8 cellular contexts compared by ENCODE assay signal in genomic region chr4:6263541-6264540, GRCh38. TPM values are rescaled to one million over a fixed set of nuclear protein-coding genes. Genes with fewer than 3 reads are reported as not detected.
DNase-seq lines count a peak whose midpoint lies in the region; ATAC-seq and TF ChIP-seq lines count a peak whose summit lies in the region.

No MANE protein-coding gene starts in this region.

- H3K27me3 ChIP-seq in neuronal stem cell (ENCODE audit: control insufficient read depth in 3 of 3, insufficient read depth in 3 of 3, low read depth in 1 of 3, low read length in 3 of 3), result peaks cover 0 to 26% (median 0%) of the 10 kb centered on the region in 3 experiments

- peaks cover under 1 to 4% of the 10 kb centered on the region in 2 donors for H3K4me1 ChIP-seq in neuronal stem cell (ENCODE audit: control insufficient read depth in 2 of 2, insufficient read depth in 1 of 2, low read depth in 1 of 2, low read length in 2 of 2)

- H3K36me3 ChIP-seq in neuronal stem cell (replicated peaks in 1 of 2; ENCODE audit: control insufficient read depth in 2 of 2, insufficient read depth in 2 of 2, low read length in 2 of 2), result no peaks in the 10 kb centered on the region

- no CpG with 5 or more reads among the region's 18 CpGs for WGBS in neuronal stem cell (ENCODE audit: extremely low coverage in 2 of 2, insufficient read length in 2 of 2, insufficient replicate concordance in 1 of 2), 2 donors

- H3K4me1 Mint-ChIP-seq in activated CD8-positive, alpha-beta memory T cell treated with anti-CD3 and anti-CD28 coated beads, Interleukin-2, amount 10 ng/mL, durations not matched to agents 7 days and 5 days, result peaks cover 20% of the 10 kb centered on the region

- H3K18ac ChIP-seq in neuronal stem cell (ENCODE audit: low read length), result peak overlapping the region; percentile 57

- no peak overlapping the region for H3K4me3 Mint-ChIP-seq in activated CD8-positive, alpha-beta memory T cell treated with anti-CD3 and anti-CD28 coated beads, Interleukin-2, amount 10 ng/mL, durations not matched to agents 7 days and 5 days

- H3K36me3 Mint-ChIP-seq in activated CD8-positive, alpha-beta memory T cell treated with anti-CD3 and anti-CD28 coated beads, Interleukin-2, amount 10 ng/mL, durations not matched to agents 7 days and 5 days, result no peaks in the 10 kb centered on the region

- H3K27ac Mint-ChIP-seq in activated CD8-positive, alpha-beta memory T cell treated with anti-CD3 and anti-CD28 coated beads, Interleukin-2, amount 10 ng/mL, durations not matched to agents 7 days and 5 days, result no peak overlapping the region

- H3K4me3 ChIP-seq in epithelial cell of proximal tubule (ENCODE audit: low read depth, low read length), result no peak overlapping the region
- no peak overlapping the region for H3K4me3 ChIP-seq in neuronal stem cell (ENCODE audit: low read length in 2 of 2)

- CTCF ChIA-PET in activated CD8-positive, alpha-beta memory T cell treated with anti-CD3 and anti-CD28 coated beads, Interleukin-2, amount 10 ng/mL, durations not matched to agents 7 days and 5 days (lab: Charles Lee), result interaction anchor here (0.8 to 30.7 kb wide), 7 partner anchors 8 to 64 kb away, joined by 3 to 685 read pairs (median 4); no protein-coding TSS in a partner anchor

- DNase-seq in activated CD8-positive, alpha-beta memory T cell treated with anti-CD3 and anti-CD28 coated beads, Interleukin-2, amount 10 ng/mL, durations not matched to agents 7 days and 5 days, result peak; percentile 72
- no peak for DNase-seq in activated CD8-positive, alpha-beta memory T cell treated with anti-CD3 and anti-CD28 coated beads for 24 hours
- DNase-seq in OCI-M1 (lab: John Stamatoyannopoulos, UW) (peak; percentile 38), epithelial cell of proximal tubule (ENCODE audit: low read depth) (no peak), neuronal stem cell (ENCODE audit: low spot score) (no peak), MV-4-11 (lab: John Stamatoyannopoulos, UW) (no peak), NCI-H187 (lab: John Stamatoyannopoulos, UW) (no peak)

- peaks cover 54% of the 10 kb centered on the region for H3K27me3 Mint-ChIP-seq in activated CD8-positive, alpha-beta memory T cell treated with anti-CD3 and anti-CD28 coated beads, Interleukin-2, amount 10 ng/mL, durations not matched to agents 7 days and 5 days

- peak overlapping the region; percentile 46 for H2BK12ac ChIP-seq in neuronal stem cell (ENCODE audit: low read length)

- H3K23ac ChIP-seq in neuronal stem cell (ENCODE audit: low read depth, low read length, poor library complexity), result no peak overlapping the region

- H2AK5ac ChIP-seq in neuronal stem cell (ENCODE audit: low read depth, low read length), result peak overlapping the region; percentile 47

- H3K14ac ChIP-seq in neuronal stem cell (ENCODE audit: low read length), result no peak overlapping the region

- no peak overlapping the region for H3K4me2 ChIP-seq in neuronal stem cell (ENCODE audit: insufficient read depth, low read length, poor library complexity, severe bottlenecking)

- H4K8ac ChIP-seq in neuronal stem cell (ENCODE audit: low read depth, low read length), result no peak overlapping the region

- no peaks in the 10 kb centered on the region for H3K9me3 Mint-ChIP-seq in activated CD8-positive, alpha-beta memory T cell treated with anti-CD3 and anti-CD28 coated beads, Interleukin-2, amount 10 ng/mL, durations not matched to agents 7 days and 5 days (ENCODE audit: low read depth)

- H3K79me1 ChIP-seq in neuronal stem cell (ENCODE audit: low read depth, low read length), result no peaks in the 10 kb centered on the region

- no peak for ATAC-seq in activated CD8-positive, alpha-beta memory T cell treated with anti-CD3 and anti-CD28 coated beads, Interleukin-2, amount 10 ng/mL, durations not matched to agents 7 days and 5 days
- no peak for ATAC-seq in GM18870 (IDR thresholded peaks at IDR 0.05; ENCODE audit: unreplicated experiment)

- no peak overlapping the region for H4K91ac ChIP-seq in neuronal stem cell (ENCODE audit: low read depth, low read length, poor library complexity)

- H3K27ac ChIP-seq in neuronal stem cell (replicated peaks; ENCODE audit: low read length), result no peak overlapping the region

- no peak overlapping the region for H3K4ac ChIP-seq in neuronal stem cell (ENCODE audit: low read length)

- H2BK120ac ChIP-seq in neuronal stem cell (ENCODE audit: low read depth, low read length), result no peak overlapping the region

- no peak overlapping the region for H2BK5ac ChIP-seq in neuronal stem cell (ENCODE audit: low read length)

- H2BK15ac ChIP-seq in neuronal stem cell (ENCODE audit: low read length), result peak overlapping the region; percentile 51

- H3K9ac ChIP-seq in neuronal stem cell (ENCODE audit: low read depth, low read length, poor library complexity), result peak overlapping the region; percentile 50

- TF ChIP-seq CTCF in epithelial cell of proximal tubule (conservative IDR thresholded peaks at IDR 0.05; ENCODE audit: low read depth, low read length), result peak; percentile 73

- no peak overlapping the region for H2AFZ ChIP-seq in neuronal stem cell (ENCODE audit: low read length)

- H3K9me3 ChIP-seq in neuronal stem cell (replicated peaks in 1 of 2; ENCODE audit: control insufficient read depth in 2 of 2, insufficient read depth in 1 of 2, low read depth in 1 of 2, low read length in 2 of 2), result no peaks in the 10 kb centered on the region

RNA-seq across cellular contexts. Expression of gene WFS1, which starts 5.8 kb away (rescaled TPM):
- total RNA-seq in activated CD8-positive, alpha-beta memory T cell treated with anti-CD3 and anti-CD28 coated beads, Interleukin-2, amount 10 ng/mL, durations not matched to agents 7 days and 5 days, result 1 to 10 TPM; 1.8 to 2.2 TPM
- 11.6 and 12.9 TPM in 2 replicates for total RNA-seq in epithelial cell of proximal tubule
- 16.3 TPM for polyA plus RNA-seq in neuronal stem cell (2013, experiment 1 of 2)
- 16.4 TPM for polyA plus RNA-seq in neuronal stem cell (2013, experiment 2 of 2)

Comparison
In these comparisons a context has a peak if more than half of its experiments do, and no peak if none do; other contexts are left out.
1. DNase-seq: peak in activated CD8-positive, alpha-beta memory T cell treated with anti-CD3 and anti-CD28 coated beads, Interleukin-2, amount 10 ng/mL, durations not matched to agents 7 days and 5 days (single experiment) and OCI-M1 (single experiment); none in activated CD8-positive, alpha-beta memory T cell treated with anti-CD3 and anti-CD28 coated beads for 24 hours (single experiment), epithelial cell of proximal tubule (single experiment), neuronal stem cell (single experiment), MV-4-11 (single experiment) and NCI-H187 (0 of 2).